ENCODE assay signal across 8 cellular contexts in genomic region chr15:31325432-31325975, GRCh38. TPM values are rescaled to one million over a fixed set of nuclear protein-coding genes. Genes with fewer than 3 reads are reported as not detected.
A peak's percentile ranks its signal among the peaks of the same experiment; 100 is the strongest.
DNase-seq lines count a peak whose midpoint lies in the region; ATAC-seq and TF ChIP-seq lines count a peak whose summit lies in the region.

No MANE protein-coding gene starts in this region.

- ATAC-seq in HG02798 (IDR thresholded peaks at IDR 0.05; ENCODE audit: poor library complexity, unreplicated experiment) = peak; percentile 1
- ATAC-seq in HG03521 (IDR thresholded peaks at IDR 0.05; ENCODE audit: unreplicated experiment) = no peak

- no CpG with 5 or more reads among the region's 44 CpGs for WGBS in iPS DF 6.9 (ENCODE audit: insufficient coverage, insufficient read length)

- H3K36me3 ChIP-seq in SJCRH30 = no peaks in the 10 kb centered on the region
- H3K36me3 ChIP-seq in iPS DF 6.9 (ENCODE audit: control insufficient read depth, insufficient read depth, low read length) = no peaks in the 10 kb centered on the region; the same call in 1 of the 2 replicates

- H3K9me3 ChIP-seq in SJCRH30 (replicated peaks) = no peaks in the 10 kb centered on the region
- H3K9me3 ChIP-seq in iPS DF 6.9 (ENCODE audit: control insufficient read depth, insufficient read depth, low read length) = no peaks in the 10 kb centered on the region

- H3K4me3 ChIP-seq in GM12875 (ENCODE audit: low read depth, low read length) = peak overlapping the region; percentile 83
- peak overlapping the region; percentile 69 for H3K4me3 ChIP-seq in SJCRH30
- peak overlapping the region; percentile 98 for H3K4me3 ChIP-seq in iPS DF 6.9 (ENCODE audit: low read length)
- H3K4me3 ChIP-seq in skeletal muscle cell (ENCODE audit: low read depth, low read length) = peak overlapping the region; percentile 70

- DNase-seq in SJCRH30 (peak; percentile 71 to 74), iPS DF 6.9 (ENCODE audit: low read depth, low spot score) (no peak), skeletal muscle cell (ENCODE audit: low read depth) (no peak), OCI-M2 (lab: John Stamatoyannopoulos, UW; ENCODE audit: unreplicated experiment) (no peak)

- H3K27me3 ChIP-seq in SJCRH30 (no peaks in the 10 kb centered on the region), iPS DF 6.9 (ENCODE audit: control insufficient read depth, insufficient read depth, low read length) (no peaks in the 10 kb centered on the region)

- no peak for TF ChIP-seq CTCF in GM12875 (IDR thresholded peaks at IDR 0.05; ENCODE audit: borderline replicate concordance, insufficient read depth, low read depth, low read length)

- H3K27ac ChIP-seq in SJCRH30 = peak overlapping the region; percentile 74
- peak overlapping the region; percentile 96 for H3K27ac ChIP-seq in angular gyrus (ENCODE audit: low read depth, low read length)
- H3K27ac ChIP-seq in iPS DF 6.9 (ENCODE audit: low read length) = no peak overlapping the region

- H3K4me1 ChIP-seq in SJCRH30 (peaks cover 12% of the 10 kb centered on the region), iPS DF 6.9 (ENCODE audit: control insufficient read depth, insufficient read depth, low read length) (peaks cover 1% of the 10 kb centered on the region; the same call in 1 of the 2 replicates)

RNA-seq across cellular contexts. Expression of gene KLF13, which starts 1.1 kb away (rescaled TPM):
- 33.1 and 34.7 TPM in 2 replicates for total RNA-seq in SJCRH30 (2014; rRNA removed; shearing (Covaris generic))

Comparison
In these comparisons a context has a peak if more than half of its experiments do, and no peak if none do; other contexts are left out.
1. DNase-seq: peak in SJCRH30 (2 of 2); none in iPS DF 6.9 (single experiment), skeletal muscle cell (single experiment) and OCI-M2 (single experiment).
2. Peak in every context shown above with its lines, with median percentiles within 50 percentile points of each other: H3K4me3 ChIP-seq.